9 cellular contexts compared by ENCODE assay signal in genomic region chr6:106702451-106703110, GRCh38.
DNase-seq lines count a peak whose midpoint lies in the region; ATAC-seq and TF ChIP-seq lines count a peak whose summit lies in the region.
"Had no signal": no experiment of that assay in that cellular context is flagged by ENCODE, and none has a peak within 500 bp of the region (broad histone marks: within the 10 kb centered on the region; RNA-seq: fewer than 3 reads in every experiment).

No MANE protein-coding gene starts in this region.

- no peak overlapping the region for H2BK120ac ChIP-seq in neuronal stem cell (ENCODE audit: low read depth, low read length)

- CTCF ChIA-PET in OCI-LY7 (lab: Charles Lee; ENCODE audit: unreplicated experiment) = interaction anchor here (0.5 to 1.7 kb wide), 6 partner anchors 11 to 1843 kb away, joined by 3 to 6 read pairs (median 3); no protein-coding TSS in a partner anchor

- H4K20me1 ChIP-seq in BLaER1 = no peaks in the 10 kb centered on the region
- no peaks in the 10 kb centered on the region for H4K20me1 ChIP-seq in OCI-LY7 (ENCODE audit: insufficient read depth, low read length)

- TF ChIP-seq EP300 in stomach (IDR thresholded peaks at IDR 0.05) = no peak

- WGBS in stomach, 5 donors = 20 to 36% (median 28%) methylated on average over 10 of the region's 10 CpGs
- no CpG with 5 or more reads among the region's 10 CpGs for WGBS in neuronal stem cell (ENCODE audit: extremely low coverage in 2 of 2, insufficient read length in 2 of 2, insufficient replicate concordance in 1 of 2), 2 donors

- peak overlapping the region; percentile 89 for H3K9ac ChIP-seq in BLaER1
- no peak overlapping the region for H3K9ac ChIP-seq in neuronal stem cell (ENCODE audit: low read depth, low read length, poor library complexity)

- peaks cover 16% of the 10 kb centered on the region; the same call in 1 of the 2 replicates for H3K36me3 ChIP-seq in BLaER1
- H3K36me3 ChIP-seq in OCI-LY7 (ENCODE audit: insufficient read depth, low read length) = peaks cover 21% of the 10 kb centered on the region
- H3K36me3 ChIP-seq in stomach = no peaks in the 10 kb centered on the region
- no peaks in the 10 kb centered on the region for H3K36me3 ChIP-seq in neuronal stem cell (replicated peaks in 1 of 2; ENCODE audit: control insufficient read depth in 2 of 2, insufficient read depth in 2 of 2, low read length in 2 of 2)
- H3K36me3 ChIP-seq: thoracic aorta had no signal

- no peak overlapping the region for H3K4ac ChIP-seq in neuronal stem cell (ENCODE audit: low read length)

- H3K9me3 ChIP-seq in BLaER1 (peaks cover 28% of the 10 kb centered on the region), OCI-LY7 (ENCODE audit: low read length) (peaks cover 23% of the 10 kb centered on the region), stomach (peaks cover 0 to 11% (median 4%) of the 10 kb centered on the region in 4 donors), neuronal stem cell (replicated peaks in 1 of 2; ENCODE audit: control insufficient read depth in 2 of 2, insufficient read depth in 1 of 2, low read depth in 1 of 2, low read length in 2 of 2) (peaks cover 0 to 5% of the 10 kb centered on the region in 2 donors)
- H3K9me3 ChIP-seq: thoracic aorta had no signal

- H3K27me3 ChIP-seq in BLaER1 (no peaks in the 10 kb centered on the region), stomach (no peaks in the 10 kb centered on the region), neuronal stem cell (ENCODE audit: control insufficient read depth in 3 of 3, insufficient read depth in 3 of 3, low read depth in 1 of 3, low read length in 3 of 3) (peaks cover 0 to 4% (median 0%) of the 10 kb centered on the region in 3 experiments)

- BruUV-seq in OCI-LY7 (replicated peaks; lab: Mats Ljungman, UMichigan) = no TSS peak

- H3K4me2 ChIP-seq in BLaER1 (peak overlapping the region; percentile 95), OCI-LY7 (ENCODE audit: low read length) (peak overlapping the region; percentile 85), neuronal stem cell (ENCODE audit: insufficient read depth, low read length, poor library complexity, severe bottlenecking) (no peak overlapping the region)

- intact Hi-C loops in OCI-LY7 (cut with micrococcal nuclease; ENCODE audit: unreplicated experiment) = loop anchor here (1.0 to 5.0 kb wide), 8 partner anchors 13 to 415 kb away; partner anchors contain the start of genes BEND3, CD24, QRSL1 and RTN4IP1
- intact Hi-C loops in stomach (cut with DNase I; ENCODE audit: low total_unique reads) = no loop called here

- H2AK5ac ChIP-seq in neuronal stem cell (ENCODE audit: low read depth, low read length) = no peak overlapping the region

- H3K23ac ChIP-seq in neuronal stem cell (ENCODE audit: low read depth, low read length, poor library complexity) = no peak overlapping the region

- no peaks in the 10 kb centered on the region for H3K36me3 Mint-ChIP-seq in natural killer cell treated with Interleukin-12 subunit alpha and Interleukin-12 subunit beta and Interleukin-15 and Interleukin-18, amount 100 ng/mL, for 72 hours

- no peaks in the 10 kb centered on the region for H3K79me1 ChIP-seq in neuronal stem cell (ENCODE audit: low read depth, low read length)

- no peak overlapping the region for H4K91ac ChIP-seq in neuronal stem cell (ENCODE audit: low read depth, low read length, poor library complexity)

- H3K4me1 ChIP-seq in BLaER1 = peaks cover 80% of the 10 kb centered on the region
- H3K4me1 ChIP-seq in OCI-LY7 (ENCODE audit: insufficient read depth, low read length, poor library complexity, severe bottlenecking) = peaks cover 65% of the 10 kb centered on the region
- H3K4me1 ChIP-seq in stomach = peaks cover 0 to 21% (median 11%) of the 10 kb centered on the region in 4 donors
- H3K4me1 ChIP-seq in neuronal stem cell (ENCODE audit: control insufficient read depth in 2 of 2, insufficient read depth in 1 of 2, low read depth in 1 of 2, low read length in 2 of 2) = peaks cover 2 to 5% of the 10 kb centered on the region in 2 donors

- DNase-seq in OCI-LY7 (ENCODE audit: low spot score) (peak; percentile 99), stomach (peak; percentile 80), hepatic stellate cell (ENCODE audit: low spot score) (no peak), neuronal stem cell (ENCODE audit: low spot score) (no peak)
- DNase-seq in natural killer cell treated with Interleukin-12 subunit alpha and Interleukin-12 subunit beta and Interleukin-15 and Interleukin-18, amount 100 ng/mL, for 72 hours (ENCODE audit: low spot score) = no peak

- H3K27ac ChIP-seq in BLaER1 = peak overlapping the region; percentile 99
- H3K27ac ChIP-seq in OCI-LY7 (ENCODE audit: low read depth, low read length, poor library complexity, severe bottlenecking) = peak overlapping the region; percentile 99
- peak overlapping the region; percentile 71 to 96 (median 85) for H3K27ac ChIP-seq in stomach
- no peak overlapping the region for H3K27ac ChIP-seq in neuronal stem cell (replicated peaks; ENCODE audit: low read length)
- H3K27ac ChIP-seq: thoracic aorta had no signal

- peak overlapping the region; percentile 63 for H3K4me3 ChIP-seq in BLaER1
- H3K4me3 ChIP-seq in OCI-LY7 (ENCODE audit: low read depth, low read length, poor library complexity, severe bottlenecking) = peak overlapping the region; percentile 61
- no peak overlapping the region for H3K4me3 ChIP-seq in stomach
- no peak overlapping the region for H3K4me3 ChIP-seq in neuronal stem cell (ENCODE audit: low read length in 2 of 2)
- H3K4me3 ChIP-seq: thoracic aorta had no signal

- no peaks in the 10 kb centered on the region for H3K4me1 Mint-ChIP-seq in natural killer cell treated with Interleukin-12 subunit alpha and Interleukin-12 subunit beta and Interleukin-15 and Interleukin-18, amount 100 ng/mL, for 72 hours (ENCODE audit: low read depth in 2 of 2)

- peaks cover 3% of the 10 kb centered on the region; the same call in 1 of the 2 replicates for H3K79me2 ChIP-seq in OCI-LY7 (ENCODE audit: insufficient read depth, low read depth, low read length)

- H2BK5ac ChIP-seq in neuronal stem cell (ENCODE audit: low read length) = no peak overlapping the region

- H3K27ac Mint-ChIP-seq in natural killer cell treated with Interleukin-12 subunit alpha and Interleukin-12 subunit beta and Interleukin-15 and Interleukin-18, amount 100 ng/mL, for 72 hours = no peak overlapping the region

- no peak overlapping the region for H3K18ac ChIP-seq in neuronal stem cell (ENCODE audit: low read length)

- H3K4me3 Mint-ChIP-seq in natural killer cell treated with Interleukin-12 subunit alpha and Interleukin-12 subunit beta and Interleukin-15 and Interleukin-18, amount 100 ng/mL, for 72 hours = no peak overlapping the region

- H4K8ac ChIP-seq in neuronal stem cell (ENCODE audit: low read depth, low read length) = no peak overlapping the region

- peak overlapping the region; percentile 33; the same call in 1 of the 2 replicates for H2AFZ ChIP-seq in OCI-LY7 (ENCODE audit: low read length)
- no peak overlapping the region for H2AFZ ChIP-seq in neuronal stem cell (ENCODE audit: low read length)

- TF ChIP-seq CTCF in OCI-LY7 (conservative IDR thresholded peaks at IDR 0.05; ENCODE audit: low read length) (no peak), stomach (IDR thresholded peaks at IDR 0.05) (no peak)

- no peaks in the 10 kb centered on the region for H3K9me2 ChIP-seq in OCI-LY7 (ENCODE audit: insufficient read depth, low read length)

- POLR2A ChIA-PET in OCI-LY7 (lab: Charles Lee) = interaction anchor here (0.6 to 5.5 kb wide), 37 partner anchors 8 to 411 kb away, joined by 3 to 64 read pairs (median 4); partner anchors contain the start of gene CD24

- H2BK15ac ChIP-seq in neuronal stem cell (ENCODE audit: low read length) = no peak overlapping the region

- no peak overlapping the region for H3K14ac ChIP-seq in neuronal stem cell (ENCODE audit: low read length)

- no peaks in the 10 kb centered on the region for H3K9me3 Mint-ChIP-seq in natural killer cell treated with Interleukin-12 subunit alpha and Interleukin-12 subunit beta and Interleukin-15 and Interleukin-18, amount 100 ng/mL, for 72 hours

- H2BK12ac ChIP-seq in neuronal stem cell (ENCODE audit: low read length) = no peak overlapping the region

- no peak for TF ChIP-seq POLR2A in stomach (IDR thresholded peaks at IDR 0.05)

- ATAC-seq in GM19397 (IDR thresholded peaks at IDR 0.05; ENCODE audit: unreplicated experiment) = peak; percentile 97
- ATAC-seq in HG03354 (IDR thresholded peaks at IDR 0.05; ENCODE audit: poor library complexity, severe bottlenecking, unreplicated experiment) = peak; percentile 98
- ATAC-seq in natural killer cell treated with Interleukin-12 subunit alpha and Interleukin-12 subunit beta and Interleukin-15 and Interleukin-18, amount 100 ng/mL, for 72 hours = no peak

- H3K27me3 Mint-ChIP-seq in natural killer cell treated with Interleukin-12 subunit alpha and Interleukin-12 subunit beta and Interleukin-15 and Interleukin-18, amount 100 ng/mL, for 72 hours = peaks cover 30 to 36% of the 10 kb centered on the region in 2 donors

Comparison
In these comparisons a context has a peak if more than half of its experiments do, and no peak if none do; other contexts are left out.
1. H3K4me3 ChIP-seq: peak in BLaER1 (single experiment) and OCI-LY7 (single experiment); none in stomach (0 of 4) and neuronal stem cell (0 of 2).
2. ATAC-seq: peak in GM19397 (single experiment) and HG03354 (single experiment); none in natural killer cell treated with Interleukin-12 subunit alpha and Interleukin-12 subunit beta and Interleukin-15 and Interleukin-18, amount 100 ng/mL, for 72 hours (0 of 2).
3. DNase-seq: peak in OCI-LY7 (single experiment) and stomach (single experiment); none in natural killer cell treated with Interleukin-12 subunit alpha and Interleukin-12 subunit beta and Interleukin-15 and Interleukin-18, amount 100 ng/mL, for 72 hours (single experiment), hepatic stellate cell (single experiment) and neuronal stem cell (single experiment).